Comparison of ENCODE assay signal across 8 cellular contexts in the genomic region with DNA sequence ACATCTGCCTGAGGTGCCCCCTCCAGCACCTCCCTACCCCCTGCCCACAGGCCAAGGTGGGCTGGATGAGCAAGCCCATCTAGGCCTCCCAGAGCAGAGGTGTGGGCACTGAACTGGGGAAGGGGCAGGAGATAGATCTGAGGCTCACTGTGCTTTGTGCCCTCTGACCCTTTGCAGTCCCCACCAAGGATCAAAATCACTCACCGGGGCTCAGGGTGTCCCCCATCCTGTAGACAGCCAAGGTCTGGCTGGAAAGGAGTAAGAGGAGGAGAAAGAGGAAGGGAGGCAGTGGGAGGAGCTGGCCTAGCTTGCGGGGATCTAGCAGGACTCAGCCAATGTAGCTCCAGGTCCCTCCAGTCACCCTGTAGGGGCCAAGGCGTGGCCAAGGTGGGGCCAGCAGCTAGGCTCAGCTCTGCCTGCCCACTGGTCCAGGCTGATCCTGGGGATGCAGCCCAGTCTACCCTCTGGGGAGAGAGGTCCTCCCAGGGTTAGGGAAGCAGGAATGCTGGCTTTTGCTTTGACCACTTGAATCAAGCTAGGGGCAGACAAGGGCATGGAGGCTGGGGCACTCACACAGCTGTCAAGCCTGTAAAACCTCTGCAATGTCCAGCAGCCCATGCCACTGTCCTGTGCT. TPM values are rescaled to one million over a fixed set of nuclear protein-coding genes. Genes with fewer than 3 reads are reported as not detected.
DNase-seq lines count a peak whose midpoint lies in the region; ATAC-seq and TF ChIP-seq lines count a peak whose summit lies in the region.

No MANE protein-coding gene starts in this region.

- peaks cover 26% of the 10 kb centered on the region for H3K4me1 Mint-ChIP-seq in CD14-positive monocyte
- H3K4me1 Mint-ChIP-seq in memory B cell, result peaks cover 19% of the 10 kb centered on the region

- TF ChIP-seq CTCF in CD14-positive monocyte (IDR thresholded peaks at IDR 0.05) (no peak), Loucy (conservative IDR thresholded peaks at IDR 0.05; ENCODE audit: low read length) (no peak)

- H4K20me1 ChIP-seq in Loucy (ENCODE audit: insufficient read depth, low read length, poor library complexity, severe bottlenecking), result no peaks in the 10 kb centered on the region

- peak overlapping the region; percentile 35 for H3K9ac ChIP-seq in Loucy (ENCODE audit: low read depth, low read length, poor library complexity, severe bottlenecking)

- H3K36me3 ChIP-seq in Loucy (ENCODE audit: insufficient read depth, low read length), result no peaks in the 10 kb centered on the region

- H3K4me3 Mint-ChIP-seq in CD14-positive monocyte (peak overlapping the region; percentile 98 to 99), memory B cell (peak overlapping the region; percentile 83)

- peak overlapping the region; percentile 65 for H3K4me2 ChIP-seq in Loucy (ENCODE audit: low read depth, low read length, poor library complexity, severe bottlenecking)

- no peak overlapping the region for H3K27ac Mint-ChIP-seq in CD14-positive monocyte
- H3K27ac Mint-ChIP-seq in memory B cell, result no peak overlapping the region

- H3K9me3 ChIP-seq in Loucy (ENCODE audit: insufficient read depth, low read depth, low read length), result no peaks in the 10 kb centered on the region

- no peaks in the 10 kb centered on the region for H3K79me2 ChIP-seq in Loucy (ENCODE audit: insufficient read depth, low read length)

- intact Hi-C loops in CD14-positive monocyte (cut with micrococcal nuclease), result no loop called here

- H3K4me1 ChIP-seq in Loucy (ENCODE audit: insufficient read depth, low read length, poor library complexity, severe bottlenecking), result peaks cover 18% of the 10 kb centered on the region

- DNase-seq in CD14-positive monocyte (ENCODE audit: low spot score) (no peak), T47D (ENCODE audit: low read depth in 1 of 2, low spot score in 1 of 2) (peak; percentile 52 to 68), memory B cell (ENCODE audit: low spot score in 2 of 2) (no peak), NCI-H526 (lab: John Stamatoyannopoulos, UW) (no peak), NCI-H1436 (lab: John Stamatoyannopoulos, UW) (no peak)
- no peak for DNase-seq in activated naive CD4-positive, alpha-beta T cell treated with Interleukin-2 at 50 U/mL for 16 hours

- in situ Hi-C loops in T47D (cut with HindIII; ENCODE audit: low pct_unique_long_range_greater_than_20kb, low sequenced_read_pairs), result no loop called here

- H3K27me3 Mint-ChIP-seq in CD14-positive monocyte (ENCODE audit: low read depth in 3 of 3) (peaks cover 1 to 4% (median 2%) of the 10 kb centered on the region in 3 donors), memory B cell (no peaks in the 10 kb centered on the region)

- H3F3A ChIP-seq in Loucy (ENCODE audit: low read depth), result no peaks in the 10 kb centered on the region; the same call in 1 of the 2 replicates

- no peak overlapping the region for H2AFZ ChIP-seq in Loucy (ENCODE audit: low read length)

- ATAC-seq in memory B cell (ENCODE audit: low read depth) (no peak), HG02870 (IDR thresholded peaks at IDR 0.05; ENCODE audit: unreplicated experiment) (no peak)

- no peaks in the 10 kb centered on the region for H3K9me2 ChIP-seq in Loucy (replicated peaks; ENCODE audit: low read depth, low read length)

- H3K4me3 ChIP-seq in Loucy (ENCODE audit: low read length, poor library complexity, severe bottlenecking), result no peak overlapping the region

- H3K36me3 Mint-ChIP-seq in CD14-positive monocyte, result peaks cover 16 to 26% of the 10 kb centered on the region in 2 donors
- no peaks in the 10 kb centered on the region for H3K36me3 Mint-ChIP-seq in memory B cell

- H3K27me3 ChIP-seq in Loucy (ENCODE audit: insufficient read depth, low read length, poor library complexity, severe bottlenecking), result no peaks in the 10 kb centered on the region

- no peaks in the 10 kb centered on the region for H3K9me3 Mint-ChIP-seq in CD14-positive monocyte
- H3K9me3 Mint-ChIP-seq in memory B cell, result no peaks in the 10 kb centered on the region

RNA-seq across cellular contexts. Expression of gene SLC12A4, which starts 1.8 kb away (rescaled TPM):
- 1 to 10 TPM; 7.3 to 7.7 TPM for polyA plus RNA-seq in CD14-positive monocyte

RNA-seq across cellular contexts. Expression of gene DPEP3, which starts 13.6 kb away (rescaled TPM):
- polyA plus RNA-seq in CD14-positive monocyte, result under 1 TPM; 0.20 to 0.25 TPM

RNA-seq across cellular contexts. Expression of gene LCAT, which starts 22.7 kb away (rescaled TPM):
- polyA plus RNA-seq in CD14-positive monocyte, result under 1 TPM in 1 of 2 donors, not detected in 1; 0.17 TPM

RNA-seq across cellular contexts. Expression of gene PSMB10, which starts 30.0 kb away (rescaled TPM):
- 100 to 1,000 TPM; 609 to 798 TPM for polyA plus RNA-seq in CD14-positive monocyte

RNA-seq across cellular contexts. Expression of gene DPEP2, which starts 32.6 kb away (rescaled TPM):
- polyA plus RNA-seq in CD14-positive monocyte, result 100 to 1,000 TPM; 117 to 124 TPM

Comparison
In these comparisons a context has a peak if more than half of its experiments do, and no peak if none do; other contexts are left out.
1. DNase-seq: peak in T47D (2 of 2); none in CD14-positive monocyte (single experiment), memory B cell (0 of 2), NCI-H526 (0 of 2), NCI-H1436 (single experiment) and activated naive CD4-positive, alpha-beta T cell treated with Interleukin-2 at 50 U/mL for 16 hours (single experiment).